8 cellular contexts compared by ENCODE assay signal in genomic region chr2:84880645-84881521, GRCh38. TPM values are rescaled to one million over a fixed set of nuclear protein-coding genes. Genes with fewer than 3 reads are reported as not detected.
DNase-seq lines count a peak whose midpoint lies in the region; TF ChIP-seq lines count a peak whose summit lies in the region.

TRABD2A (minus strand) TSS chr2:84881084; CDS start chr2:84881039, 45 bp downstream.

- H3K4me3 ChIP-seq in BLaER1 (peak within 1 kb of the TSS; percentile 59), HL-60 (replicated peaks; ENCODE audit: insufficient read depth, low read length) (peak within 1 kb of the TSS; percentile 34), epithelial cell of esophagus (ENCODE audit: low read length) (peak within 1 kb of the TSS; percentile 55), urinary bladder (ENCODE audit: low read depth, low read length) (peak within 1 kb of the TSS; percentile 41)

- H3K4me2 ChIP-seq in BLaER1, result peak within 1 kb of the TSS; percentile 83

- peak within 1 kb of the TSS in 1 of 3 experiments; percentile 58 for H3K27ac Mint-ChIP-seq in nephron

- H3K9ac ChIP-seq in BLaER1, result no peak within 1 kb of the TSS

- DNase-seq in HL-60 (ENCODE audit: low read depth in 1 of 2, low spot score in 1 of 2) (peak in 1 of 2 experiments; percentile 41), epithelial cell of esophagus (ENCODE audit: low read depth) (no peak), NCI-H2107 (lab: John Stamatoyannopoulos, UW) (no peak), amniotic stem cell (lab: John Stamatoyannopoulos, UW) (no peak)
- DNase-seq in activated CD4-positive, alpha-beta T cell treated with anti-CD3 and anti-CD28 coated beads, Interleukin-2, amount 50 U/mL, for 4 hours, result peak; percentile 37 to 38

- H3K27ac ChIP-seq in BLaER1, result no peak within 1 kb of the TSS
- no peak within 1 kb of the TSS for H3K27ac ChIP-seq in HL-60 (replicated peaks)
- no peak within 1 kb of the TSS for H3K27ac ChIP-seq in urinary bladder (ENCODE audit: low read depth)

- peaks cover 17% of the 10 kb centered on the region for H4K20me1 ChIP-seq in BLaER1

- WGBS in urinary bladder, result under 1% methylated on average over 77 of the region's 77 CpGs

- H3K4me3 Mint-ChIP-seq in nephron, result peak within 1 kb of the TSS; percentile 83 to 90 (median 89)

- peaks cover 95% of the 10 kb centered on the region for H3K27me3 Mint-ChIP-seq in nephron (ENCODE audit: low read depth)

- no peaks in the 10 kb centered on the region for H3K9me3 Mint-ChIP-seq in nephron

- H3K36me3 ChIP-seq in BLaER1 (no peaks in the 10 kb centered on the region), urinary bladder (ENCODE audit: insufficient read depth) (no peaks in the 10 kb centered on the region)

- H3K9me3 ChIP-seq in BLaER1, result no peaks in the 10 kb centered on the region

- H3K4me1 ChIP-seq in BLaER1, result peaks cover 34% of the 10 kb centered on the region
- H3K4me1 ChIP-seq in urinary bladder (ENCODE audit: insufficient read depth), result no peaks in the 10 kb centered on the region

- H3K4me1 Mint-ChIP-seq in nephron, result peaks cover 32% of the 10 kb centered on the region

- H3K36me3 Mint-ChIP-seq in nephron (ENCODE audit: low read depth), result no peaks in the 10 kb centered on the region

- no peak for TF ChIP-seq CTCF in HL-60 (IDR thresholded peaks at IDR 0.05; ENCODE audit: insufficient read depth, low read length)
- no peak for TF ChIP-seq CTCF in epithelial cell of esophagus (IDR thresholded peaks at IDR 0.05; ENCODE audit: insufficient read depth, low read depth, low read length, missing control alignments)
- no peak for TF ChIP-seq CTCF in nephron (IDR thresholded peaks at IDR 0.05; ENCODE audit: unreplicated experiment in 3 of 3)

- H3K27me3 ChIP-seq in BLaER1, result peaks cover 82% of the 10 kb centered on the region
- peaks cover 34% of the 10 kb centered on the region for H3K27me3 ChIP-seq in HL-60 (ENCODE audit: insufficient read depth, poor library complexity, severe bottlenecking)

RNA-seq across cellular contexts. Expression of gene TRABD2A, which starts in this region (rescaled TPM):
- 1.3 TPM for total RNA-seq in urinary bladder
- polyA plus RNA-seq in urinary bladder, result 0.61 TPM

Comparison
In these comparisons a context has a peak if more than half of its experiments do, and no peak if none do; other contexts are left out.
1. DNase-seq: peak in activated CD4-positive, alpha-beta T cell treated with anti-CD3 and anti-CD28 coated beads, Interleukin-2, amount 50 U/mL, for 4 hours (2 of 2); none in epithelial cell of esophagus (single experiment), NCI-H2107 (single experiment) and amniotic stem cell (single experiment).
2. Peak in every context shown above with its lines, with median percentiles within 50 percentile points of each other: H3K4me3 ChIP-seq.